ENCODE assay signal across 20 cellular contexts in genomic region chr4:84050014-84050413, GRCh38.
DNase-seq lines count a peak whose midpoint lies in the region; ATAC-seq and TF ChIP-seq lines count a peak whose summit lies in the region.
"Had no signal": no experiment of that assay in that cellular context is flagged by ENCODE, and none has a peak within 500 bp of the region (broad histone marks: within the 10 kb centered on the region; RNA-seq: fewer than 3 reads in every experiment).

No MANE protein-coding gene starts in this region.

- no peak for ATAC-seq in HG03175 (IDR thresholded peaks at IDR 0.05; ENCODE audit: unreplicated experiment)
- ATAC-seq in HG02798 (IDR thresholded peaks at IDR 0.05; ENCODE audit: poor library complexity, unreplicated experiment): no peak
- ATAC-seq: right lobe of liver had no signal

- peak; percentile 44 for DNase-seq in DMS53 (lab: John Stamatoyannopoulos, UW)
- peak; percentile 6 for DNase-seq in WERI-Rb-1
- peak; percentile 18 for DNase-seq in mucosa of gallbladder (ENCODE audit: low spot score)
- DNase-seq in activated T-cell treated with anti-CD3 and anti-CD28 coated beads for 4 hours: no peak
- DNase-seq: activated CD8-positive, alpha-beta memory T cell treated with anti-CD3 and anti-CD28 coated beads for 24 hours; amniotic stem cell; GOT3; IMR-90; mesenchymal stem cell; MV-4-11; NCI-H524 treated with DMSO at 0.1 percent for 48 hours; occipital lobe; Peyer's patch; right lobe of liver; stimulated activated CD4-positive, alpha-beta T cell treated with anti-CD3 and anti-CD28 coated beads, Interleukin-1b, Interleukin-23, amount 100 ng/mL, for 48 hours; testis had no signal

- H3K4me3 ChIP-seq in HUES48 (ENCODE audit: low read depth, low read length) (no peak overlapping the region), WERI-Rb-1 (ENCODE audit: low read depth, low read length) (no peak overlapping the region)
- H3K4me3 ChIP-seq: BLaER1, Peyer's patch, right lobe of liver, testis had no signal

- H3K4me1 ChIP-seq in HUES48 (ENCODE audit: control insufficient read depth, insufficient read depth, low read length): peaks cover 31% of the 10 kb centered on the region
- H3K4me1 ChIP-seq: Peyer's patch, right lobe of liver, testis had no signal

- H3K9me3 ChIP-seq in HUES48 (ENCODE audit: control insufficient read depth, insufficient read depth, low read length): no peaks in the 10 kb centered on the region
- H3K9me3 ChIP-seq in WERI-Rb-1 (ENCODE audit: severe bottlenecking): no peaks in the 10 kb centered on the region
- H3K9me3 ChIP-seq: BLaER1, Peyer's patch, right lobe of liver, testis had no signal

- H3K36me3 ChIP-seq in HUES48 (ENCODE audit: control insufficient read depth, insufficient read depth, low read length) (no peaks in the 10 kb centered on the region), WERI-Rb-1 (no peaks in the 10 kb centered on the region)
- H3K36me3 ChIP-seq: BLaER1, Peyer's patch, right lobe of liver had no signal

- TF ChIP-seq CTCF in WERI-Rb-1 (IDR thresholded peaks at IDR 0.05; ENCODE audit: low read depth, low read length): no peak; the same call in 1 of the 2 replicates

- peak overlapping the region; percentile 87 for H3K27ac ChIP-seq in HUES48 (ENCODE audit: low read depth, low read length)
- no peak overlapping the region for H3K27ac ChIP-seq in WERI-Rb-1
- H3K27ac ChIP-seq: BLaER1, Peyer's patch, right lobe of liver, testis had no signal

- H3K27me3 ChIP-seq in HUES48 (ENCODE audit: control insufficient read depth, insufficient read depth, low read length) (no peaks in the 10 kb centered on the region), WERI-Rb-1 (ENCODE audit: insufficient read depth, low read depth, severe bottlenecking) (no peaks in the 10 kb centered on the region)
- H3K27me3 ChIP-seq: BLaER1, Peyer's patch, right lobe of liver, testis had no signal

- H3K9ac ChIP-seq in HUES48 (ENCODE audit: low read depth, low read length): no peak overlapping the region
- H3K9ac ChIP-seq: BLaER1 had no signal
